9 cellular contexts compared by ENCODE assay signal in genomic region chr17:29585080-29585751, GRCh38. TPM values are rescaled to one million over a fixed set of nuclear protein-coding genes. Genes with fewer than 3 reads are reported as not detected.
DNase-seq lines count a peak whose midpoint lies in the region; TF ChIP-seq lines count a peak whose summit lies in the region.
"Had no signal": no experiment of that assay in that cellular context is flagged by ENCODE, and none has a peak within 500 bp of the region (broad histone marks: within the 10 kb centered on the region; RNA-seq: fewer than 3 reads in every experiment).

No MANE protein-coding gene starts in this region.

- CTCF ChIA-PET in CD4-positive, alpha-beta memory T cell (lab: Charles Lee; ENCODE audit: partially characterized antibody) = interaction anchor here (0.7 to 28.5 kb wide), 4 partner anchors 12 to 346 kb away, joined by 3 to 523 read pairs (median 6); partner anchors contain the start of gene CORO6

- peak overlapping the region; percentile 30 for H2BK15ac ChIP-seq in neuronal stem cell (ENCODE audit: low read length)

- no peaks in the 10 kb centered on the region for H3K9me3 ChIP-seq in CD4-positive, alpha-beta memory T cell (ENCODE audit: control insufficient read depth in 1 of 2, low read length in 2 of 2)
- no peaks in the 10 kb centered on the region for H3K9me3 ChIP-seq in OCI-LY1 (ENCODE audit: low read length)
- H3K9me3 ChIP-seq in neuronal stem cell (replicated peaks in 1 of 2; ENCODE audit: control insufficient read depth in 2 of 2, insufficient read depth in 1 of 2, low read depth in 1 of 2, low read length in 2 of 2) = no peaks in the 10 kb centered on the region

- H4K20me1 ChIP-seq in OCI-LY1 (ENCODE audit: insufficient read depth, low read length) = no peaks in the 10 kb centered on the region

- peak overlapping the region; percentile 58 for H2AK5ac ChIP-seq in neuronal stem cell (ENCODE audit: low read depth, low read length)

- POLR2A ChIA-PET in CD4-positive, alpha-beta memory T cell (lab: Charles Lee; ENCODE audit: partially characterized antibody) = interaction anchor here (10.7 to 12.9 kb wide), 2 partner anchors 17 to 31 kb away, joined by 115 to 127 read pairs; partner anchors contain the start of genes ABHD15 and TP53I13

- no peak overlapping the region for H3K4me3 ChIP-seq in CD4-positive, alpha-beta memory T cell (ENCODE audit: low read length in 2 of 2)
- peak overlapping the region; percentile 21 for H3K4me3 ChIP-seq in OCI-LY1 (ENCODE audit: low read depth, low read length, poor library complexity, severe bottlenecking)
- no peak overlapping the region for H3K4me3 ChIP-seq in neuronal stem cell (ENCODE audit: low read length in 2 of 2)
- H3K4me3 ChIP-seq: SK-N-MC had no signal

- H4K8ac ChIP-seq in neuronal stem cell (ENCODE audit: low read depth, low read length) = no peak overlapping the region

- peak overlapping the region; percentile 72 for H2BK5ac ChIP-seq in neuronal stem cell (ENCODE audit: low read length)

- peaks cover 17% of the 10 kb centered on the region for H3K79me1 ChIP-seq in neuronal stem cell (ENCODE audit: low read depth, low read length)

- H3K9ac ChIP-seq in OCI-LY1 (ENCODE audit: low read length) = peak overlapping the region; percentile 37; the same call in 1 of the 2 replicates
- no peak overlapping the region for H3K9ac ChIP-seq in neuronal stem cell (ENCODE audit: low read depth, low read length, poor library complexity)

- peak overlapping the region in 6 of 7 donors; percentile 40 to 77 (median 62) for H3K27ac Mint-ChIP-seq in CD4-positive, alpha-beta memory T cell

- peak overlapping the region; percentile 62 for H3K18ac ChIP-seq in neuronal stem cell (ENCODE audit: low read length)

- peaks cover 4 to 19% of the 10 kb centered on the region in 2 donors for H3K36me3 Mint-ChIP-seq in CD4-positive, alpha-beta memory T cell

- H3F3A ChIP-seq in OCI-LY1 (ENCODE audit: insufficient read depth, low read length) = no peaks in the 10 kb centered on the region

- DNase-seq in CD4-positive, alpha-beta memory T cell = peak in 1 of 5 donors; percentile 21
- no peak for DNase-seq in neuronal stem cell (ENCODE audit: low spot score)
- no peak for DNase-seq in SIG-M5 treated with dmso at 0.1 percent for 504 hours (lab: John Stamatoyannopoulos, UW; ENCODE audit: unreplicated experiment)
- DNase-seq in NCI-H1105 (lab: John Stamatoyannopoulos, UW) = no peak
- no peak for DNase-seq in NCI-H2227 treated with DMSO at 0.1 percent for 48 hours (lab: John Stamatoyannopoulos, UW)
- DNase-seq in NCI-H69 (lab: John Stamatoyannopoulos, UW) = no peak

- H3K4ac ChIP-seq in neuronal stem cell (ENCODE audit: low read length) = no peak overlapping the region

- TF ChIP-seq CTCF in OCI-LY1 (IDR thresholded peaks at IDR 0.05; ENCODE audit: low read length) = peak; percentile 47

- H3K4me1 ChIP-seq in CD4-positive, alpha-beta memory T cell (ENCODE audit: insufficient read depth, low read length) = peaks cover 59% of the 10 kb centered on the region
- peaks cover 59% of the 10 kb centered on the region for H3K4me1 ChIP-seq in OCI-LY1 (ENCODE audit: insufficient read depth, low read length, severe bottlenecking)
- H3K4me1 ChIP-seq in neuronal stem cell (ENCODE audit: control insufficient read depth in 2 of 2, insufficient read depth in 1 of 2, low read depth in 1 of 2, low read length in 2 of 2) = peaks cover 24 to 40% of the 10 kb centered on the region in 2 donors

- H2BK12ac ChIP-seq in neuronal stem cell (ENCODE audit: low read length) = no peak overlapping the region

- H3K14ac ChIP-seq in neuronal stem cell (ENCODE audit: low read length) = no peak overlapping the region

- no peak overlapping the region for H3K23ac ChIP-seq in neuronal stem cell (ENCODE audit: low read depth, low read length, poor library complexity)

- no peaks in the 10 kb centered on the region for H3K27me3 ChIP-seq in CD4-positive, alpha-beta memory T cell (ENCODE audit: insufficient read depth, low read length)
- H3K27me3 ChIP-seq in OCI-LY1 (ENCODE audit: insufficient read depth, low read length) (no peaks in the 10 kb centered on the region), neuronal stem cell (ENCODE audit: control insufficient read depth in 3 of 3, insufficient read depth in 3 of 3, low read depth in 1 of 3, low read length in 3 of 3) (no peaks in the 10 kb centered on the region)

- H3K36me3 ChIP-seq in CD4-positive, alpha-beta memory T cell (ENCODE audit: insufficient read depth, low read length) = peaks cover 6% of the 10 kb centered on the region
- peaks cover 24% of the 10 kb centered on the region for H3K36me3 ChIP-seq in OCI-LY1 (ENCODE audit: insufficient read depth, low read length)
- H3K36me3 ChIP-seq in neuronal stem cell (replicated peaks in 1 of 2; ENCODE audit: control insufficient read depth in 2 of 2, insufficient read depth in 2 of 2, low read length in 2 of 2) = peaks cover 17 to 34% of the 10 kb centered on the region in 2 donors

- H3K9me2 ChIP-seq in OCI-LY1 (ENCODE audit: low read depth, low read length) = no peaks in the 10 kb centered on the region

- no peaks in the 10 kb centered on the region for H3K27me3 Mint-ChIP-seq in CD4-positive, alpha-beta memory T cell

- peak overlapping the region; percentile 17 for H3K27ac ChIP-seq in CD4-positive, alpha-beta memory T cell (ENCODE audit: low read depth, low read length)
- peak overlapping the region; percentile 65 for H3K27ac ChIP-seq in OCI-LY1 (ENCODE audit: low read depth, low read length, poor library complexity, severe bottlenecking)
- peak overlapping the region; percentile 99 for H3K27ac ChIP-seq in cingulate gyrus (ENCODE audit: low read depth, low read length)
- no peak overlapping the region for H3K27ac ChIP-seq in neuronal stem cell (replicated peaks; ENCODE audit: low read length)
- H3K27ac ChIP-seq: SK-N-MC had no signal

- H4K91ac ChIP-seq in neuronal stem cell (ENCODE audit: low read depth, low read length, poor library complexity) = no peak overlapping the region

- no peak overlapping the region for H2BK120ac ChIP-seq in neuronal stem cell (ENCODE audit: low read depth, low read length)

- H3K4me1 Mint-ChIP-seq in CD4-positive, alpha-beta memory T cell = peaks cover 32 to 67% (median 45%) of the 10 kb centered on the region in 4 donors

- peaks cover 9% of the 10 kb centered on the region; the same call in 1 of the 2 replicates for H3K79me2 ChIP-seq in OCI-LY1 (ENCODE audit: insufficient read depth, low read length)

- WGBS in neuronal stem cell (ENCODE audit: extremely low coverage in 2 of 2, insufficient read length in 2 of 2, insufficient replicate concordance in 1 of 2), 2 donors = no CpG with 5 or more reads among the region's 8 CpGs

- H3K4me2 ChIP-seq in OCI-LY1 (ENCODE audit: low read length) (peak overlapping the region; percentile 49), neuronal stem cell (ENCODE audit: insufficient read depth, low read length, poor library complexity, severe bottlenecking) (no peak overlapping the region)

- H2AFZ ChIP-seq in OCI-LY1 (ENCODE audit: low read length) (no peak overlapping the region), neuronal stem cell (ENCODE audit: low read length) (no peak overlapping the region)

- intact Hi-C loops in CD4-positive, alpha-beta memory T cell (cut with micrococcal nuclease) = loop anchor here (5.0 kb wide), 1 partner anchor 177 kb away; no protein-coding TSS in a partner anchor

- H3K4me3 Mint-ChIP-seq in CD4-positive, alpha-beta memory T cell = peak overlapping the region; percentile 10 to 65 (median 44)

- H3K9me3 Mint-ChIP-seq in CD4-positive, alpha-beta memory T cell = no peaks in the 10 kb centered on the region

RNA-seq across cellular contexts. Expression of gene GIT1, which starts 4.2 kb away (rescaled TPM):
- 10 to 100 TPM; 78.9 to 82.8 TPM for total RNA-seq in CD4-positive, alpha-beta memory T cell
- polyA plus RNA-seq in CD4-positive, alpha-beta memory T cell = 10 to 100 TPM in 1 of 2 donors, 1 to 10 TPM in 1; 4.2 to 24.9 TPM
- polyA plus RNA-seq in neuronal stem cell (2013, experiment 1 of 2) = 63.2 TPM
- polyA plus RNA-seq in neuronal stem cell (2013, experiment 2 of 2) = 65.1 TPM

RNA-seq across cellular contexts. Expression of gene ANKRD13B, which starts 7.7 kb away (rescaled TPM):
- 1 to 10 TPM; 1.3 to 2.3 TPM for total RNA-seq in CD4-positive, alpha-beta memory T cell
- polyA plus RNA-seq in CD4-positive, alpha-beta memory T cell = not detected
- polyA plus RNA-seq in neuronal stem cell (2013, experiment 1 of 2) = 24.5 TPM
- polyA plus RNA-seq in neuronal stem cell (2013, experiment 2 of 2) = 23.7 TPM

RNA-seq across cellular contexts. Expression of gene TP53I13, which starts 16.7 kb away (rescaled TPM):
- total RNA-seq in CD4-positive, alpha-beta memory T cell = 100 to 1,000 TPM; 149 to 158 TPM
- 10 to 100 TPM; 31.5 to 47.5 TPM for polyA plus RNA-seq in CD4-positive, alpha-beta memory T cell
- polyA plus RNA-seq in neuronal stem cell (2013, experiment 1 of 2) = 32.2 TPM
- 30.4 TPM for polyA plus RNA-seq in neuronal stem cell (2013, experiment 2 of 2)

RNA-seq across cellular contexts. Expression of gene ABHD15, which starts 18.4 kb away (rescaled TPM):
- total RNA-seq in CD4-positive, alpha-beta memory T cell = 10 to 100 TPM; 18.1 to 18.8 TPM
- 10 to 100 TPM in 1 of 2 donors, 1 to 10 TPM in 1; 8.2 to 13.5 TPM for polyA plus RNA-seq in CD4-positive, alpha-beta memory T cell
- polyA plus RNA-seq in neuronal stem cell (2013, experiment 1 of 2) = 2.6 TPM
- 2.5 TPM for polyA plus RNA-seq in neuronal stem cell (2013, experiment 2 of 2)

RNA-seq across cellular contexts. Expression of gene CORO6, which starts 37.5 kb away (rescaled TPM):
- total RNA-seq in CD4-positive, alpha-beta memory T cell = 1 to 10 TPM; 1.6 to 2.2 TPM
- polyA plus RNA-seq in CD4-positive, alpha-beta memory T cell = not detected
- 5.2 TPM for polyA plus RNA-seq in neuronal stem cell (2013, experiment 1 of 2)
- 5.5 TPM for polyA plus RNA-seq in neuronal stem cell (2013, experiment 2 of 2)
